ENCODE assay signal across 14 cellular contexts in the genomic region with DNA sequence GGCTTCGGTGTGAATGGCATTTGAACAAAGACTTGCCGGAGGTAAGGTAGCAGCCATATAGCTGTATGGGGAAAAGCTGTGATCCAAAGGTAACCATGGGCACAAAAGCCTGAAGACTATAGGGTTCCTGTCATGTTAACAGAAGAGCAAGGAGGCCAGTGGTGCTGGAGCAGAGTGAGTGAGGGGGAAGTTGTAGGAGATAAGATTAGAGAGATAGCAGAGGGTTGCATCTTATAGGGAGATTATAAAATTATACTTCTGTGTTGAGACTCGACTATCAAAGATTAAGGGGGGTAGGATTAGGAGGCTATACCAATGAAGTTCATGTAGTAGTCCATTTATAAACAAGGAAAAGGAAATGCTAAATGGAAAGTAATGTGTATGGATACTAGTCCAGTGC. TPM values are rescaled to one million over a fixed set of nuclear protein-coding genes. Genes with fewer than 3 reads are reported as not detected.
DNase-seq lines count a peak whose midpoint lies in the region; ATAC-seq, FAIRE-seq and TF ChIP-seq lines count a peak whose summit lies in the region.
"Had no signal": no experiment of that assay in that cellular context is flagged by ENCODE, and none has a peak within 500 bp of the region (broad histone marks: within the 10 kb centered on the region; RNA-seq: fewer than 3 reads in every experiment).

No MANE protein-coding gene starts in this region.

- CTCF ChIA-PET in activated CD4-positive, alpha-beta T cell treated with anti-CD3 and anti-CD28 coated beads, Interleukin-2, amount 10 ng/mL, durations not matched to agents 7 days and 5 days (lab: Charles Lee) = interaction anchor here (0.6 kb wide), 1 partner anchor 560 kb away, joined by 3 read pairs; no protein-coding TSS in a partner anchor

- intact Hi-C loops in CD14-positive monocyte (cut with micrococcal nuclease) = loop anchor here (10.0 kb wide), 2 partner anchors 58 to 288 kb away; partner anchors contain the start of genes TRMO (in 1 of the 2) and XPA (in 1 of the 2)

- H3K27me3 Mint-ChIP-seq in activated CD4-positive, alpha-beta T cell treated with anti-CD3 and anti-CD28 coated beads, Interleukin-2, amount 10 ng/mL, durations not matched to agents 7 days and 5 days = no peaks in the 10 kb centered on the region
- H3K27me3 Mint-ChIP-seq in astrocyte (ENCODE audit: low read depth, unreplicated experiment) = no peaks in the 10 kb centered on the region
- H3K27me3 Mint-ChIP-seq in neural crest cell (ENCODE audit: low read depth) = no peaks in the 10 kb centered on the region
- no peaks in the 10 kb centered on the region for H3K27me3 Mint-ChIP-seq in CD14-positive monocyte (ENCODE audit: low read depth in 3 of 3)

- H3K4me1 Mint-ChIP-seq in activated CD4-positive, alpha-beta T cell treated with anti-CD3 and anti-CD28 coated beads, Interleukin-2, amount 10 ng/mL, durations not matched to agents 7 days and 5 days = peaks cover 56% of the 10 kb centered on the region
- H3K4me1 Mint-ChIP-seq in astrocyte (ENCODE audit: low read depth, unreplicated experiment) (peaks cover 26% of the 10 kb centered on the region), neural crest cell (peaks cover 24% of the 10 kb centered on the region), CD14-positive monocyte (peaks cover 44% of the 10 kb centered on the region)

- no peak for FAIRE-seq in astrocyte (lab: Jason Lieb, UNC)

- H3K4me2 ChIP-seq in astrocyte (ENCODE audit: low read length) = peak overlapping the region; percentile 18

- peaks cover 82% of the 10 kb centered on the region for H3K79me2 ChIP-seq in astrocyte (ENCODE audit: insufficient read depth, low read length)

- POLR2A ChIA-PET in activated CD4-positive, alpha-beta T cell treated with anti-CD3 and anti-CD28 coated beads, Interleukin-2, amount 10 ng/mL, durations not matched to agents 7 days and 5 days (lab: Charles Lee) = interaction anchor here (0.7 kb wide), 1 partner anchor 615 kb away, joined by 3 read pairs; no protein-coding TSS in a partner anchor

- in situ Hi-C loops in KBM-7 (cut with MboI; ENCODE audit: low pct_unique_long_range_greater_than_20kb, low sequenced_read_pairs) = no loop called here

- no peaks in the 10 kb centered on the region for H3K27me3 ChIP-seq in astrocyte (ENCODE audit: insufficient read depth, low read length)
- H3K27me3 ChIP-seq: gastroesophageal sphincter, neutrophil had no signal

- ATAC-seq in HG03442 (IDR thresholded peaks at IDR 0.05; ENCODE audit: unreplicated experiment) = no peak
- ATAC-seq: gastroesophageal sphincter had no signal

- H3K4me3 Mint-ChIP-seq in activated CD4-positive, alpha-beta T cell treated with anti-CD3 and anti-CD28 coated beads, Interleukin-2, amount 10 ng/mL, durations not matched to agents 7 days and 5 days = peak overlapping the region; percentile 7
- peak overlapping the region; percentile 55 for H3K4me3 Mint-ChIP-seq in astrocyte (ENCODE audit: unreplicated experiment)
- peak overlapping the region; percentile 1 for H3K4me3 Mint-ChIP-seq in neural crest cell
- no peak overlapping the region for H3K4me3 Mint-ChIP-seq in CD14-positive monocyte

- H3K36me3 Mint-ChIP-seq in activated CD4-positive, alpha-beta T cell treated with anti-CD3 and anti-CD28 coated beads, Interleukin-2, amount 10 ng/mL, durations not matched to agents 7 days and 5 days (ENCODE audit: low read depth) = peaks cover 22% of the 10 kb centered on the region
- H3K36me3 Mint-ChIP-seq in astrocyte (ENCODE audit: low read depth, unreplicated experiment) = peaks cover 2% of the 10 kb centered on the region
- H3K36me3 Mint-ChIP-seq in neural crest cell (ENCODE audit: low read depth) = no peaks in the 10 kb centered on the region
- peaks cover 22 to 28% of the 10 kb centered on the region in 2 donors for H3K36me3 Mint-ChIP-seq in CD14-positive monocyte

- no peak overlapping the region for H3K9ac ChIP-seq in astrocyte (ENCODE audit: low read length)

- H4K20me1 ChIP-seq in astrocyte (ENCODE audit: insufficient read depth, low read length) = peaks cover 58% of the 10 kb centered on the region

- no peak overlapping the region for H3K4me3 ChIP-seq in astrocyte (ENCODE audit: insufficient read depth, low read depth, low read length)
- H3K4me3 ChIP-seq: gastroesophageal sphincter had no signal

- peaks cover 3% of the 10 kb centered on the region for H3K36me3 ChIP-seq in astrocyte (ENCODE audit: insufficient read depth, low read length)

- no peak overlapping the region for H3K27ac ChIP-seq in astrocyte (ENCODE audit: low read depth, low read length)
- H3K27ac ChIP-seq: gastroesophageal sphincter, neutrophil had no signal

- TF ChIP-seq CTCF in astrocyte (IDR thresholded peaks at IDR 0.05; ENCODE audit: insufficient read depth, low read depth, low read length) (no peak), neural crest cell (conservative IDR thresholded peaks at IDR 0.05) (no peak), CD14-positive monocyte (IDR thresholded peaks at IDR 0.05) (no peak)

- peaks cover 12% of the 10 kb centered on the region for H3K4me1 ChIP-seq in astrocyte (ENCODE audit: insufficient read depth, low read length)

- no peak for DNase-seq in activated CD4-positive, alpha-beta T cell treated with anti-CD3 and anti-CD28 coated beads, Interleukin-2, amount 10 ng/mL, durations not matched to agents 7 days and 5 days
- DNase-seq in activated CD4-positive, alpha-beta T cell treated with anti-CD3 and anti-CD28 coated beads for 48 hours = no peak
- DNase-seq in KBM-7 (peak; percentile 32), astrocyte (ENCODE audit: low read depth) (no peak), neural crest cell (ENCODE audit: low read depth, low spot score) (no peak), CD14-positive monocyte (ENCODE audit: low spot score) (no peak), NCI-H1417 treated with DMSO at 0.1 percent for 48 hours (lab: John Stamatoyannopoulos, UW) (no peak)
- DNase-seq: activated CD4-positive, CD25-positive, alpha-beta regulatory T cell treated with anti-CD3 and anti-CD28 coated beads, Interleukin-2, amount 50 U/mL, for 72 hours; MM.1S; NCI-H226; SHP77 treated with DMSO at 0.1 percent for 48 hours had no signal

- no peaks in the 10 kb centered on the region for H3K9me3 ChIP-seq in astrocyte (ENCODE audit: insufficient read depth, low read depth, low read length)
- H3K9me3 ChIP-seq: gastroesophageal sphincter, neutrophil had no signal

- H3K27ac Mint-ChIP-seq in activated CD4-positive, alpha-beta T cell treated with anti-CD3 and anti-CD28 coated beads, Interleukin-2, amount 10 ng/mL, durations not matched to agents 7 days and 5 days = no peak overlapping the region
- no peak overlapping the region for H3K27ac Mint-ChIP-seq in astrocyte (ENCODE audit: unreplicated experiment)
- no peak overlapping the region for H3K27ac Mint-ChIP-seq in neural crest cell (ENCODE audit: unreplicated experiment)
- peak overlapping the region in 3 of 7 donors; percentile 1 to 77 (median 61) for H3K27ac Mint-ChIP-seq in CD14-positive monocyte

- no peak overlapping the region for H2AFZ ChIP-seq in astrocyte (ENCODE audit: low read depth, low read length)

- H3K9me3 Mint-ChIP-seq in activated CD4-positive, alpha-beta T cell treated with anti-CD3 and anti-CD28 coated beads, Interleukin-2, amount 10 ng/mL, durations not matched to agents 7 days and 5 days = no peaks in the 10 kb centered on the region
- H3K9me3 Mint-ChIP-seq in astrocyte (ENCODE audit: unreplicated experiment) (no peaks in the 10 kb centered on the region), neural crest cell (no peaks in the 10 kb centered on the region), CD14-positive monocyte (no peaks in the 10 kb centered on the region)

RNA-seq across cellular contexts. Expression of gene NCBP1, which starts 3.3 kb away (rescaled TPM):
- 10 to 100 TPM; 42.4 to 51.1 TPM for total RNA-seq in activated CD4-positive, alpha-beta T cell treated with anti-CD3 and anti-CD28 coated beads, Interleukin-2, amount 10 ng/mL, durations not matched to agents 7 days and 5 days
- total RNA-seq in astrocyte = 42.5 and 43.0 TPM in 2 replicates
- total RNA-seq in neural crest cell = 51.4 and 52.2 TPM in 2 replicates
- polyA plus RNA-seq in CD14-positive monocyte = 10 to 100 TPM; 11.1 to 15.8 TPM

RNA-seq across cellular contexts. Expression of gene TSTD2, which starts 3.7 kb away (rescaled TPM):
- total RNA-seq in activated CD4-positive, alpha-beta T cell treated with anti-CD3 and anti-CD28 coated beads, Interleukin-2, amount 10 ng/mL, durations not matched to agents 7 days and 5 days = 10 to 100 TPM; 14.1 to 17.2 TPM
- total RNA-seq in astrocyte = 18.4 and 19.4 TPM in 2 replicates
- total RNA-seq in neural crest cell = 24.4 and 29.4 TPM in 2 replicates
- polyA plus RNA-seq in CD14-positive monocyte = 1 to 10 TPM; 1.2 to 2.4 TPM

Comparison
In these comparisons a context has a peak if more than half of its experiments do, and no peak if none do; other contexts are left out.
1. H3K4me3 Mint-ChIP-seq: peak in activated CD4-positive, alpha-beta T cell treated with anti-CD3 and anti-CD28 coated beads, Interleukin-2, amount 10 ng/mL, durations not matched to agents 7 days and 5 days (single experiment), astrocyte (single experiment) and neural crest cell (single experiment); none in CD14-positive monocyte (0 of 2).